Comparison of ENCODE assay signal across 20 cellular contexts in genomic region chr7:70684173-70684572, GRCh38.
DNase-seq lines count a peak whose midpoint lies in the region; ATAC-seq, FAIRE-seq and TF ChIP-seq lines count a peak whose summit lies in the region.
"Had no signal": no experiment of that assay in that cellular context is flagged by ENCODE, and none has a peak within 500 bp of the region (broad histone marks: within the 10 kb centered on the region; RNA-seq: fewer than 3 reads in every experiment).

No MANE protein-coding gene starts in this region.

- FAIRE-seq in A549 (lab: Jason Lieb, UNC) (no peak), bronchial epithelial cell (lab: Jason Lieb, UNC) (peak; percentile 58)
- FAIRE-seq: GM12892 had no signal

- no peak for TF ChIP-seq POLR2A in A549 (IDR thresholded peaks at IDR 0.05; ENCODE audit: low read length)
- TF ChIP-seq POLR2A in vagina (IDR thresholded peaks at IDR 0.05) = no peak

- H3K4me2 ChIP-seq in A549 = peak overlapping the region; percentile 46
- H3K4me2 ChIP-seq in H9 (ENCODE audit: insufficient read depth, insufficient read length, low read length) = no peak overlapping the region
- no peak overlapping the region for H3K4me2 ChIP-seq in mesenchymal stem cell (ENCODE audit: low read length, poor library complexity, severe bottlenecking)

- WGBS in A549 (ENCODE audit: missing lambda C conversion rate) = 55% methylated on average over 8 of the region's 8 CpGs
- WGBS in H9 (ENCODE audit: extremely low coverage, insufficient read length, low lambda C conversion rate) = 100% methylated on average over 2 of the region's 8 CpGs
- 95% methylated on average over 8 of the region's 8 CpGs for WGBS in mesenchymal stem cell

- H4K5ac ChIP-seq in H9 (ENCODE audit: insufficient read length, low read depth, low read length) = peak overlapping the region; percentile 79

- no peaks in the 10 kb centered on the region for H3K36me3 ChIP-seq in bronchial epithelial cell (ENCODE audit: control insufficient read depth, insufficient read depth, low read length)
- no peaks in the 10 kb centered on the region for H3K36me3 ChIP-seq in mesenchymal stem cell (ENCODE audit: control insufficient read depth in 1 of 2, insufficient read depth in 2 of 2, low read depth in 1 of 2, low read length in 2 of 2)
- no peaks in the 10 kb centered on the region for H3K36me3 ChIP-seq in vagina
- H3K36me3 ChIP-seq: HAP-1 had no signal

- H3K79me1 ChIP-seq in H9 (ENCODE audit: insufficient read depth, low read depth, low read length, poor library complexity, severe bottlenecking) = no peaks in the 10 kb centered on the region
- H3K79me1 ChIP-seq in mesenchymal stem cell (replicated peaks; ENCODE audit: low read length, poor library complexity, severe bottlenecking) = peaks cover 1% of the 10 kb centered on the region

- intact Hi-C loops in vagina (cut with DNase I) = no loop called here

- no peak overlapping the region for H3K4me3 ChIP-seq in A549
- H3K4me3 ChIP-seq in bronchial epithelial cell (ENCODE audit: low read depth, low read length) = no peak overlapping the region
- H3K4me3 ChIP-seq in mesenchymal stem cell (ENCODE audit: insufficient read depth in 1 of 2, low read depth in 1 of 2, low read length in 2 of 2) = peak overlapping the region in 1 of 2 experiments; percentile 20
- H3K4me3 ChIP-seq in vagina = no peak overlapping the region
- H3K4me3 ChIP-seq: GM23248, HAP-1 had no signal

- no peak overlapping the region for H2BK120ac ChIP-seq in H9 (ENCODE audit: low read depth, low read length, poor library complexity, severe bottlenecking)
- H2BK120ac ChIP-seq in mesenchymal stem cell (ENCODE audit: low read depth, low read length) = no peak overlapping the region

- H3K9ac ChIP-seq in H9 (ENCODE audit: extremely low read depth, insufficient read length, low read length) (no peak overlapping the region), mesenchymal stem cell (ENCODE audit: low read length) (no peak overlapping the region)
- H3K9ac ChIP-seq: GM23248 had no signal

- TF ChIP-seq CTCF in A549 (IDR thresholded peaks at IDR 0.05) = no peak
- no peak for TF ChIP-seq CTCF in H9 (conservative IDR thresholded peaks at IDR 0.05)
- TF ChIP-seq CTCF in bronchial epithelial cell (IDR thresholded peaks at IDR 0.05; ENCODE audit: insufficient read depth, low read length, severe bottlenecking) = no peak
- no peak for TF ChIP-seq CTCF in vagina (IDR thresholded peaks at IDR 0.05)

- no peak overlapping the region for H2AK5ac ChIP-seq in H9 (ENCODE audit: insufficient read length, low read length)
- H2AK5ac ChIP-seq in mesenchymal stem cell (ENCODE audit: low read length, severe bottlenecking) = no peak overlapping the region

- H3K4me1 Mint-ChIP-seq in H9 = peaks cover 35 to 38% of the 10 kb centered on the region in 2 experiments

- H3K4me1 ChIP-seq in A549 (no peaks in the 10 kb centered on the region), H9 (ENCODE audit: insufficient read depth, low read length) (peaks cover 8% of the 10 kb centered on the region; the same call in 1 of the 2 replicates), mesenchymal stem cell (ENCODE audit: control insufficient read depth, insufficient read depth, low read depth, low read length) (peaks cover 2% of the 10 kb centered on the region), vagina (peaks cover 12% of the 10 kb centered on the region)

- no peak overlapping the region for H3K4ac ChIP-seq in H9 (ENCODE audit: low read depth, low read length)
- no peak overlapping the region for H3K4ac ChIP-seq in mesenchymal stem cell (ENCODE audit: low read depth in 1 of 2, low read length in 2 of 2)

- H2BK15ac ChIP-seq in H9 (ENCODE audit: low read depth, low read length) (no peak overlapping the region), mesenchymal stem cell (ENCODE audit: low read depth, poor library complexity, severe bottlenecking) (no peak overlapping the region)

- H3K23ac ChIP-seq in H9 (ENCODE audit: insufficient read length, low read depth, low read length) (no peak overlapping the region), mesenchymal stem cell (ENCODE audit: low read length in 2 of 2) (no peak overlapping the region)

- CTCF ChIA-PET in A549 (lab: Yijun Ruan, JAX) = no interaction called here

- H2AFZ ChIP-seq in H9 (ENCODE audit: low read length) (no peak overlapping the region), mesenchymal stem cell (ENCODE audit: low read depth, low read length) (no peak overlapping the region)
- H2AFZ ChIP-seq: GM23248 had no signal

- no peak overlapping the region for H2BK20ac ChIP-seq in H9 (ENCODE audit: low read depth, low read length, poor library complexity, severe bottlenecking)

- H3K9me3 ChIP-seq in A549 = no peaks in the 10 kb centered on the region
- H3K9me3 ChIP-seq in H9 (ENCODE audit: control insufficient read depth, low read depth, low read length) = no peaks in the 10 kb centered on the region
- H3K9me3 ChIP-seq in mesenchymal stem cell (ENCODE audit: control insufficient read depth, low read length) = no peaks in the 10 kb centered on the region
- no peaks in the 10 kb centered on the region for H3K9me3 ChIP-seq in vagina
- H3K9me3 ChIP-seq: HAP-1 had no signal

- no peak for TF ChIP-seq RAD21 in A549 (conservative IDR thresholded peaks at IDR 0.05 in 1 of 2, IDR thresholded peaks at IDR 0.05 in 1 of 2)

- H2BK5ac ChIP-seq in H9 (ENCODE audit: insufficient read length, low read length) (no peak overlapping the region), mesenchymal stem cell (ENCODE audit: low read depth, low read length, poor library complexity, severe bottlenecking) (no peak overlapping the region)

- no peak overlapping the region for H3K18ac ChIP-seq in H9 (ENCODE audit: insufficient read length, low read depth, low read length)
- H3K18ac ChIP-seq in mesenchymal stem cell (ENCODE audit: low read depth in 1 of 2, low read length in 2 of 2) = no peak overlapping the region

- H3K56ac ChIP-seq in H9 (ENCODE audit: insufficient read length, low read depth, low read length) = no peak overlapping the region

- peaks cover 2% of the 10 kb centered on the region for H3K23me2 ChIP-seq in H9 (ENCODE audit: insufficient read length, low read depth, low read length, poor library complexity, severe bottlenecking)

- no peak overlapping the region for H3K27ac ChIP-seq in A549
- H3K27ac ChIP-seq in H9 (ENCODE audit: insufficient read length, low read depth, low read length) = no peak overlapping the region
- no peak overlapping the region for H3K27ac ChIP-seq in mesenchymal stem cell (ENCODE audit: low read length, poor library complexity, severe bottlenecking)
- H3K27ac ChIP-seq in vagina = no peak overlapping the region
- H3K27ac ChIP-seq: GM23248 had no signal

- peaks cover 18% of the 10 kb centered on the region; the same call in 1 of the 2 replicates for H3K27me3 ChIP-seq in H9 (ENCODE audit: insufficient read depth, low read length)
- no peaks in the 10 kb centered on the region for H3K27me3 ChIP-seq in bronchial epithelial cell (ENCODE audit: control insufficient read depth, insufficient read depth, low read length)
- H3K27me3 ChIP-seq in mesenchymal stem cell (ENCODE audit: control insufficient read depth in 1 of 2, insufficient read depth in 1 of 2, low read length in 2 of 2) = no peaks in the 10 kb centered on the region
- no peaks in the 10 kb centered on the region for H3K27me3 ChIP-seq in vagina

- no peak for TF ChIP-seq EP300 in A549 (IDR thresholded peaks at IDR 0.05)

- no peak overlapping the region for H4K8ac ChIP-seq in H9 (replicated peaks; ENCODE audit: insufficient read length, low read depth, low read length)
- no peak overlapping the region for H4K8ac ChIP-seq in mesenchymal stem cell (ENCODE audit: low read length)

- H3K79me2 ChIP-seq in H9 (ENCODE audit: insufficient read depth, low read length) = no peaks in the 10 kb centered on the region

- H3K27me3 Mint-ChIP-seq in H9 (ENCODE audit: low read depth) = peaks cover 82% of the 10 kb centered on the region

- no peaks in the 10 kb centered on the region for H4K20me1 ChIP-seq in H9 (ENCODE audit: control insufficient read depth, insufficient read depth, insufficient read length)

- H3K14ac ChIP-seq in H9 (ENCODE audit: insufficient read depth, low read length) = no peak overlapping the region; the same call in 1 of the 2 replicates
- H3K14ac ChIP-seq in mesenchymal stem cell (ENCODE audit: low read length in 2 of 2) = peak overlapping the region in 1 of 2 experiments; percentile 73

- no peak overlapping the region for H3T11ph ChIP-seq in H9 (ENCODE audit: low read length)

- no peak overlapping the region for H3K4me3 Mint-ChIP-seq in H9
- H3K4me3 Mint-ChIP-seq: HFFc6 had no signal

- H4K91ac ChIP-seq in H9 (ENCODE audit: insufficient read length, low read depth, low read length) (no peak overlapping the region), mesenchymal stem cell (ENCODE audit: low read length) (peak overlapping the region; percentile 61)

- H3K9me3 Mint-ChIP-seq in H9 = no peaks in the 10 kb centered on the region

- ATAC-seq in A549 = no peak
- ATAC-seq in HG02884 (IDR thresholded peaks at IDR 0.05; ENCODE audit: unreplicated experiment) = no peak
- no peak for ATAC-seq in HG03108 (IDR thresholded peaks at IDR 0.05; ENCODE audit: unreplicated experiment)

- POLR2A ChIA-PET in A549 (lab: Yijun Ruan, JAX) = no interaction called here

- H3K36me3 Mint-ChIP-seq in H9 (ENCODE audit: insufficient read depth in 1 of 3, low read depth in 3 of 3) = no peaks in the 10 kb centered on the region; a peak in 1 of 7 replicates
- H3K36me3 Mint-ChIP-seq: CD4-positive, alpha-beta memory T cell had no signal

- H2BK12ac ChIP-seq in H9 (ENCODE audit: insufficient read length, low read depth, low read length) = no peak overlapping the region
- no peak overlapping the region for H2BK12ac ChIP-seq in mesenchymal stem cell (ENCODE audit: low read length in 2 of 2)

- DNase-seq in A549 (ENCODE audit: low read depth in 1 of 2, low spot score in 1 of 2) (no peak), H9 (no peak), bronchial epithelial cell (ENCODE audit: low read depth) (no peak), mesenchymal stem cell (no peak), vagina (ENCODE audit: extremely low spot score in 2 of 2) (no peak), NCI-H82 (lab: John Stamatoyannopoulos, UW) (no peak)
- DNase-seq: 8988T; C1 segment of cervical spinal cord; Calu3; CD4-positive, alpha-beta memory T cell; COR-L47; DMS53; DMS79 treated with DMSO at 0.1 percent for 48 hours; GF-D8; GM23248; HFFc6 had no signal

- no peak overlapping the region for H3K27ac Mint-ChIP-seq in H9
- H3K27ac Mint-ChIP-seq: CD4-positive, alpha-beta memory T cell; HFFc6 had no signal

TF ChIP-seq in A549, 52 proteins besides CTCF, POLR2A, EP300 and RAD21:
- no peak for TF ChIP-seq PHF8 (IDR thresholded peaks at IDR 0.05; ENCODE audit: borderline replicate concordance, low read depth)
- TF ChIP-seq USF2 (IDR thresholded peaks at IDR 0.05) = peak; percentile 37
